ENCODE assay signal across 9 cellular contexts in genomic region chr19:49339364-49340068, GRCh38. TPM values are rescaled to one million over a fixed set of nuclear protein-coding genes. Genes with fewer than 3 reads are reported as not detected.
DNase-seq lines count a peak whose midpoint lies in the region; ATAC-seq and TF ChIP-seq lines count a peak whose summit lies in the region.
"Had no signal": no experiment of that assay in that cellular context is flagged by ENCODE, and none has a peak within 500 bp of the region (broad histone marks: within the 10 kb centered on the region; RNA-seq: fewer than 3 reads in every experiment).

No MANE protein-coding gene starts in this region.

- DNase-seq in Daoy (ENCODE audit: low read depth) (peak; percentile 91), NCI-H748 treated with DMSO at 0.1 percent for 48 hours (lab: John Stamatoyannopoulos, UW) (peak; percentile 53), epithelial cell of proximal tubule (ENCODE audit: low read depth) (no peak), mesenchymal stem cell (peak; percentile 70), upper lobe of left lung (peak; percentile 91 to 94), NCI-H2081 (lab: John Stamatoyannopoulos, UW) (no peak), NCI-H446 treated with DMSO at 0.1 percent for 48 hours (lab: John Stamatoyannopoulos, UW) (no peak)

- H3K9me3 ChIP-seq in mesenchymal stem cell (ENCODE audit: control insufficient read depth, low read length) (no peaks in the 10 kb centered on the region), upper lobe of left lung (no peaks in the 10 kb centered on the region)

- ATAC-seq in upper lobe of left lung (ENCODE audit: low FRiP score in 2 of 2) (peak; percentile 94 to 95), GM21381 (IDR thresholded peaks at IDR 0.05; ENCODE audit: unreplicated experiment) (no peak)

- WGBS in mesenchymal stem cell: 28% methylated on average over 41 of the region's 45 CpGs
- 42 to 48% methylated on average over 14 to 45 of the region's 45 CpGs for WGBS in upper lobe of left lung, 2 donors

- H4K8ac ChIP-seq in mesenchymal stem cell (ENCODE audit: low read length): peak overlapping the region; percentile 8

- H3K4me1 ChIP-seq in mesenchymal stem cell (ENCODE audit: control insufficient read depth, insufficient read depth, low read depth, low read length): peaks cover 1% of the 10 kb centered on the region
- H3K4me1 ChIP-seq in upper lobe of left lung: peaks cover 35 to 48% (median 37%) of the 10 kb centered on the region in 4 donors

- H3K4me3 ChIP-seq in epithelial cell of proximal tubule (ENCODE audit: low read depth, low read length): peak overlapping the region; percentile 52
- peak overlapping the region in 1 of 2 experiments; percentile 65 for H3K4me3 ChIP-seq in mesenchymal stem cell (ENCODE audit: insufficient read depth in 1 of 2, low read depth in 1 of 2, low read length in 2 of 2)
- peak overlapping the region in 3 of 4 donors; percentile 42 to 57 (median 54) for H3K4me3 ChIP-seq in upper lobe of left lung

- H2BK5ac ChIP-seq in mesenchymal stem cell (ENCODE audit: low read depth, low read length, poor library complexity, severe bottlenecking): no peak overlapping the region

- no peak overlapping the region for H2BK15ac ChIP-seq in mesenchymal stem cell (ENCODE audit: low read depth, poor library complexity, severe bottlenecking)

- H3K9ac ChIP-seq in mesenchymal stem cell (ENCODE audit: low read length): no peak overlapping the region

- no peak overlapping the region for H3K23ac ChIP-seq in mesenchymal stem cell (ENCODE audit: low read length in 2 of 2)

- H3K18ac ChIP-seq in mesenchymal stem cell (ENCODE audit: low read depth in 1 of 2, low read length in 2 of 2): peak overlapping the region in 1 of 2 experiments; percentile 34

- H4K91ac ChIP-seq in mesenchymal stem cell (ENCODE audit: low read length): peak overlapping the region; percentile 47

- H3K36me3 ChIP-seq in mesenchymal stem cell (ENCODE audit: control insufficient read depth in 1 of 2, insufficient read depth in 2 of 2, low read depth in 1 of 2, low read length in 2 of 2) (peaks cover 19 to 88% of the 10 kb centered on the region in 2 experiments), upper lobe of left lung (peaks cover 0 to 42% (median 37%) of the 10 kb centered on the region in 4 donors)

- peaks cover 34% of the 10 kb centered on the region for H3K79me1 ChIP-seq in mesenchymal stem cell (replicated peaks; ENCODE audit: low read length, poor library complexity, severe bottlenecking)

- peak overlapping the region in 1 of 2 experiments; percentile 21 for H3K4ac ChIP-seq in mesenchymal stem cell (ENCODE audit: low read depth in 1 of 2, low read length in 2 of 2)

- no peak overlapping the region for H2BK120ac ChIP-seq in mesenchymal stem cell (ENCODE audit: low read depth, low read length)

- TF ChIP-seq EP300 in upper lobe of left lung (IDR thresholded peaks at IDR 0.05): no peak

- no peak overlapping the region for H3K27ac ChIP-seq in mesenchymal stem cell (ENCODE audit: low read length, poor library complexity, severe bottlenecking)
- peak overlapping the region; percentile 85 to 91 (median 88) for H3K27ac ChIP-seq in upper lobe of left lung

- H3K14ac ChIP-seq in mesenchymal stem cell (ENCODE audit: low read length in 2 of 2): no peak overlapping the region

- peaks cover 0 to 13% of the 10 kb centered on the region in 2 experiments for H3K27me3 ChIP-seq in mesenchymal stem cell (ENCODE audit: control insufficient read depth in 1 of 2, insufficient read depth in 1 of 2, low read length in 2 of 2)
- no peaks in the 10 kb centered on the region for H3K27me3 ChIP-seq in upper lobe of left lung

- no peak for TF ChIP-seq CTCF in epithelial cell of proximal tubule (conservative IDR thresholded peaks at IDR 0.05; ENCODE audit: low read depth, low read length)
- TF ChIP-seq CTCF in upper lobe of left lung (IDR thresholded peaks at IDR 0.05): peak in 2 of 6 experiments; percentile 10 to 16

- TF ChIP-seq POLR2A in upper lobe of left lung (IDR thresholded peaks at IDR 0.05): peak in 2 of 4 donors; percentile 40 to 62

- H2AFZ ChIP-seq in mesenchymal stem cell (ENCODE audit: low read depth, low read length): no peak overlapping the region

- H3K4me2 ChIP-seq in mesenchymal stem cell (ENCODE audit: low read length, poor library complexity, severe bottlenecking): no peak overlapping the region

- H2AK5ac ChIP-seq in mesenchymal stem cell (ENCODE audit: low read length, severe bottlenecking): no peak overlapping the region

- H2BK12ac ChIP-seq in mesenchymal stem cell (ENCODE audit: low read length in 2 of 2): no peak overlapping the region

RNA-seq across cellular contexts. Expression of gene CD37, which starts 4.3 kb away (rescaled TPM):
- not detected in 2 replicates for total RNA-seq in Daoy (2014; rRNA removed; shearing (Covaris generic))
- total RNA-seq in epithelial cell of proximal tubule (not detected in 2 replicates), upper lobe of left lung (100 to 1,000 TPM in 4 of 6 donors, 10 to 100 TPM in 2; 63.5 to 156 (median 123) TPM)
- not detected for polyA plus RNA-seq in mesenchymal stem cell (2013, experiment 1 of 2)
- not detected for polyA plus RNA-seq in mesenchymal stem cell (2013, experiment 2 of 2)
- total RNA-seq: HT1080 had no signal

RNA-seq across cellular contexts. Expression of gene SLC6A16, which starts 14.5 kb away (rescaled TPM):
- not detected in 2 replicates for total RNA-seq in Daoy (2014; rRNA removed; shearing (Covaris generic))
- total RNA-seq in epithelial cell of proximal tubule (0.07 and 0.29 TPM in 2 replicates), upper lobe of left lung (1 to 10 TPM in 5 of 6 donors, under 1 TPM in 1; 0.44 to 4.2 (median 2.0) TPM)
- 3.5 TPM for polyA plus RNA-seq in mesenchymal stem cell (2013, experiment 1 of 2)
- 3.6 TPM for polyA plus RNA-seq in mesenchymal stem cell (2013, experiment 2 of 2)
- total RNA-seq: HT1080 had no signal

RNA-seq across cellular contexts. Expression of gene TEAD2, which starts 22.7 kb away (rescaled TPM):
- total RNA-seq in Daoy (2014; rRNA removed; shearing (Covaris generic)): 29.0 and 31.0 TPM in 2 replicates
- total RNA-seq in epithelial cell of proximal tubule: 74.5 and 89.5 TPM in 2 replicates
- polyA plus RNA-seq in mesenchymal stem cell (2013, experiment 1 of 2): 72.7 TPM
- polyA plus RNA-seq in mesenchymal stem cell (2013, experiment 2 of 2): 73.6 TPM
- 10 to 100 TPM; 13.6 to 38.0 (median 20.5) TPM for total RNA-seq in upper lobe of left lung

RNA-seq across cellular contexts. Expression of gene DKKL1, which starts 24.2 kb away (rescaled TPM):
- total RNA-seq in Daoy (2014; rRNA removed; shearing (Covaris generic)): 0.17 TPM in 1 of 2 replicates, not detected in the other
- total RNA-seq in epithelial cell of proximal tubule (1.3 TPM in 1 of 2 replicates, not detected in the other), upper lobe of left lung (under 1 TPM in 3 of 6 donors, not detected in 3; 0.40 to 0.69 (median 0.61) TPM)
- polyA plus RNA-seq in mesenchymal stem cell (2013, experiment 1 of 2): 0.46 TPM
- polyA plus RNA-seq in mesenchymal stem cell (2013, experiment 2 of 2): 0.70 TPM
- total RNA-seq: HT1080 had no signal

RNA-seq across cellular contexts. Expression of gene KASH5, which starts 48.5 kb away (rescaled TPM):
- total RNA-seq in Daoy (2014; rRNA removed; shearing (Covaris generic)): not detected in 2 replicates
- total RNA-seq in epithelial cell of proximal tubule (0.06 TPM in 1 of 2 replicates, not detected in the other), upper lobe of left lung (1 to 10 TPM in 3 of 6 donors, under 1 TPM in 1, not detected in 2; 0.61 to 6.9 (median 1.6) TPM)
- polyA plus RNA-seq in mesenchymal stem cell (2013, experiment 1 of 2): not detected
- not detected for polyA plus RNA-seq in mesenchymal stem cell (2013, experiment 2 of 2)
- total RNA-seq: HT1080 had no signal

Comparison
In these comparisons a context has a peak if more than half of its experiments do, and no peak if none do; other contexts are left out.
1. DNase-seq: peak in Daoy (single experiment), NCI-H748 treated with DMSO at 0.1 percent for 48 hours (single experiment), mesenchymal stem cell (single experiment) and upper lobe of left lung (2 of 2); none in epithelial cell of proximal tubule (single experiment), NCI-H2081 (0 of 2) and NCI-H446 treated with DMSO at 0.1 percent for 48 hours (single experiment).
2. RNA of gene CD37, which starts 4.3 kb away (total RNA-seq): 63.5 to 156 TPM in upper lobe of left lung; not detected in Daoy and not detected in epithelial cell of proximal tubule; every median in the first group is over 10 times any median in the second.